In genomic region chr7:158861936-158862704, GRCh38 we compare ENCODE assay signal across 10 cellular contexts. TPM values are rescaled to one million over a fixed set of nuclear protein-coding genes. Genes with fewer than 3 reads are reported as not detected.
DNase-seq lines count a peak whose midpoint lies in the region; ATAC-seq and TF ChIP-seq lines count a peak whose summit lies in the region.
"Had no signal": no experiment of that assay in that cellular context is flagged by ENCODE, and none has a peak within 500 bp of the region (broad histone marks: within the 10 kb centered on the region; RNA-seq: fewer than 3 reads in every experiment).

No MANE protein-coding gene starts in this region.

- no peaks in the 10 kb centered on the region for H3K27me3 ChIP-seq in CD8-positive, alpha-beta T cell (ENCODE audit: insufficient read depth, low read length)
- H3K27me3 ChIP-seq in neural progenitor cell (no peaks in the 10 kb centered on the region), thyroid gland (no peaks in the 10 kb centered on the region), neuronal stem cell (ENCODE audit: control insufficient read depth in 3 of 3, insufficient read depth in 3 of 3, low read depth in 1 of 3, low read length in 3 of 3) (no peaks in the 10 kb centered on the region), smooth muscle cell (ENCODE audit: low read depth) (no peaks in the 10 kb centered on the region)

- H3K4me2 ChIP-seq in neural progenitor cell (no peak overlapping the region), neuronal stem cell (ENCODE audit: insufficient read depth, low read length, poor library complexity, severe bottlenecking) (no peak overlapping the region), smooth muscle cell (no peak overlapping the region)

- no peaks in the 10 kb centered on the region for H3K27me3 Mint-ChIP-seq in CD8-positive, alpha-beta T cell (ENCODE audit: low read depth)
- peaks cover 2% of the 10 kb centered on the region for H3K27me3 Mint-ChIP-seq in neural progenitor cell (ENCODE audit: insufficient read depth, low read depth)

- peaks cover 75% of the 10 kb centered on the region for H3K79me2 ChIP-seq in neural progenitor cell (ENCODE audit: low read depth)
- peaks cover 54% of the 10 kb centered on the region for H3K79me2 ChIP-seq in smooth muscle cell (ENCODE audit: low read depth)

- H3K27ac Mint-ChIP-seq in CD8-positive, alpha-beta T cell, result peak overlapping the region; percentile 37
- peak overlapping the region; percentile 51 for H3K27ac Mint-ChIP-seq in neural progenitor cell

- ATAC-seq in CD8-positive, alpha-beta T cell, result no peak
- ATAC-seq in HG03196 (IDR thresholded peaks at IDR 0.05; ENCODE audit: unreplicated experiment), result no peak

- H3K36me3 ChIP-seq in CD8-positive, alpha-beta T cell (ENCODE audit: insufficient read depth, low read length), result no peaks in the 10 kb centered on the region
- no peaks in the 10 kb centered on the region for H3K36me3 ChIP-seq in HEK293 (ENCODE audit: control insufficient read depth in 2 of 2, insufficient read depth in 1 of 2, low read length in 2 of 2)
- H3K36me3 ChIP-seq in neural progenitor cell, result no peaks in the 10 kb centered on the region
- H3K36me3 ChIP-seq in thyroid gland, result no peaks in the 10 kb centered on the region
- peaks cover 0 to 2% of the 10 kb centered on the region in 2 donors for H3K36me3 ChIP-seq in neuronal stem cell (replicated peaks in 1 of 2; ENCODE audit: control insufficient read depth in 2 of 2, insufficient read depth in 2 of 2, low read length in 2 of 2)
- no peaks in the 10 kb centered on the region for H3K36me3 ChIP-seq in smooth muscle cell (ENCODE audit: low read depth)

- peaks cover 17% of the 10 kb centered on the region for H3K4me1 ChIP-seq in CD8-positive, alpha-beta T cell (ENCODE audit: insufficient read depth, low read length)
- H3K4me1 ChIP-seq in HEK293 (ENCODE audit: control insufficient read depth, insufficient read depth, low read length) (peaks cover 3% of the 10 kb centered on the region; the same call in 1 of the 2 replicates), neural progenitor cell (peaks cover 49% of the 10 kb centered on the region), thyroid gland (peaks cover 19 to 36% of the 10 kb centered on the region in 2 donors), neuronal stem cell (ENCODE audit: control insufficient read depth in 2 of 2, insufficient read depth in 1 of 2, low read depth in 1 of 2, low read length in 2 of 2) (peaks cover 13 to 16% of the 10 kb centered on the region in 2 donors), smooth muscle cell (ENCODE audit: low read depth) (peaks cover 42% of the 10 kb centered on the region)

- CTCF ChIA-PET in CD8-positive, alpha-beta T cell (lab: Charles Lee), result no interaction called here
- CTCF ChIA-PET in HEK293 (lab: Yijun Ruan, JAX), result interaction anchor here (0.7 kb wide), 1 partner anchor 158 kb away, joined by 3 read pairs; the partner anchor contains the start of gene NCAPG2

- TF ChIP-seq CTCF in CD8-positive, alpha-beta T cell (IDR thresholded peaks at IDR 0.05), result no peak
- TF ChIP-seq CTCF in HEK293 (tag by site-specific recombination; IDR thresholded peaks at IDR 0.05) (no peak), choroid plexus epithelial cell (conservative IDR thresholded peaks at IDR 0.05; ENCODE audit: low read depth, low read length) (peak; percentile 10), neural progenitor cell (IDR thresholded peaks at IDR 0.05) (no peak), thyroid gland (IDR thresholded peaks at IDR 0.05) (no peak), smooth muscle cell (IDR thresholded peaks at IDR 0.05; ENCODE audit: borderline replicate concordance, insufficient read depth, poor library complexity, severe bottlenecking) (no peak)

- H3K27ac ChIP-seq in CD8-positive, alpha-beta T cell (ENCODE audit: low read depth, low read length), result no peak overlapping the region
- no peak overlapping the region for H3K27ac ChIP-seq in HEK293 (ENCODE audit: extremely low read depth, low read depth, low read length)
- no peak overlapping the region for H3K27ac ChIP-seq in neural progenitor cell
- no peak overlapping the region for H3K27ac ChIP-seq in thyroid gland
- H3K27ac ChIP-seq in neuronal stem cell (replicated peaks; ENCODE audit: low read length), result no peak overlapping the region
- no peak overlapping the region for H3K27ac ChIP-seq in smooth muscle cell (ENCODE audit: low read depth)

- H3K4me1 Mint-ChIP-seq in CD8-positive, alpha-beta T cell (ENCODE audit: low read depth), result peaks cover 54% of the 10 kb centered on the region
- H3K4me1 Mint-ChIP-seq in neural progenitor cell, result peaks cover 53% of the 10 kb centered on the region

- H2BK12ac ChIP-seq in neuronal stem cell (ENCODE audit: low read length), result no peak overlapping the region

- peaks cover 12% of the 10 kb centered on the region for H3K79me1 ChIP-seq in neuronal stem cell (ENCODE audit: low read depth, low read length)

- no peak overlapping the region for H2BK5ac ChIP-seq in neuronal stem cell (ENCODE audit: low read length)

- H3K36me3 Mint-ChIP-seq in CD8-positive, alpha-beta T cell, result peaks cover 2% of the 10 kb centered on the region
- peaks cover 25% of the 10 kb centered on the region for H3K36me3 Mint-ChIP-seq in neural progenitor cell

- H2BK120ac ChIP-seq in neuronal stem cell (ENCODE audit: low read depth, low read length), result no peak overlapping the region

- POLR2A ChIA-PET in CD8-positive, alpha-beta T cell (lab: Charles Lee), result no interaction called here
- POLR2A ChIA-PET in HEK293 (lab: Yijun Ruan, JAX), result no interaction called here

- no peak overlapping the region for H3K18ac ChIP-seq in neuronal stem cell (ENCODE audit: low read length)

- intact Hi-C loops in CD8-positive, alpha-beta T cell (cut with DNase I, micrococcal nuclease), result no loop called here
- intact Hi-C loops in thyroid gland (cut with DNase I), result no loop called here

- peaks cover 3% of the 10 kb centered on the region for H4K20me1 ChIP-seq in neural progenitor cell (ENCODE audit: low read depth)
- no peaks in the 10 kb centered on the region for H4K20me1 ChIP-seq in smooth muscle cell (ENCODE audit: low read depth)

- no peaks in the 10 kb centered on the region for H3K9me3 Mint-ChIP-seq in CD8-positive, alpha-beta T cell
- H3K9me3 Mint-ChIP-seq in neural progenitor cell, result no peaks in the 10 kb centered on the region

- 81 to 86% methylated on average over 11 of the region's 11 CpGs for WGBS in thyroid gland, 2 donors
- WGBS in neuronal stem cell (ENCODE audit: extremely low coverage in 2 of 2, insufficient read length in 2 of 2, insufficient replicate concordance in 1 of 2), 2 donors, result no CpG with 5 or more reads among the region's 11 CpGs
- WGBS in smooth muscle cell (ENCODE audit: low lambda C conversion rate), result 94% methylated on average over 11 of the region's 11 CpGs

- no peak for TF ChIP-seq POLR2A in thyroid gland (IDR thresholded peaks at IDR 0.05)

- H3F3A ChIP-seq in neural progenitor cell (ENCODE audit: low read depth) (peaks cover 42% of the 10 kb centered on the region), smooth muscle cell (ENCODE audit: low read depth) (peaks cover 4% of the 10 kb centered on the region)

- H3K9me3 ChIP-seq in CD8-positive, alpha-beta T cell (ENCODE audit: low read length), result no peaks in the 10 kb centered on the region
- H3K9me3 ChIP-seq in HEK293 (ENCODE audit: control insufficient read depth, insufficient read depth, low read depth, low read length) (no peaks in the 10 kb centered on the region), neural progenitor cell (ENCODE audit: low read depth) (no peaks in the 10 kb centered on the region), thyroid gland (no peaks in the 10 kb centered on the region), neuronal stem cell (replicated peaks in 1 of 2; ENCODE audit: control insufficient read depth in 2 of 2, insufficient read depth in 1 of 2, low read depth in 1 of 2, low read length in 2 of 2) (no peaks in the 10 kb centered on the region), smooth muscle cell (replicated peaks; ENCODE audit: low read depth) (no peaks in the 10 kb centered on the region)

- no peak overlapping the region for H3K23ac ChIP-seq in neuronal stem cell (ENCODE audit: low read depth, low read length, poor library complexity)

- no peak overlapping the region for H3K4ac ChIP-seq in neuronal stem cell (ENCODE audit: low read length)

- H3K4me3 ChIP-seq in CD8-positive, alpha-beta T cell (ENCODE audit: low read depth, low read length), result no peak overlapping the region
- H3K4me3 ChIP-seq in HEK293 (ENCODE audit: low read depth, low read length) (no peak overlapping the region), choroid plexus epithelial cell (ENCODE audit: low read depth, low read length) (no peak overlapping the region), neural progenitor cell (no peak overlapping the region), thyroid gland (replicated peaks in 1 of 3) (no peak overlapping the region), neuronal stem cell (ENCODE audit: low read length in 2 of 2) (no peak overlapping the region), smooth muscle cell (no peak overlapping the region)

- no peak overlapping the region for H3K14ac ChIP-seq in neuronal stem cell (ENCODE audit: low read length)

- no peak overlapping the region for H3K9ac ChIP-seq in neural progenitor cell
- H3K9ac ChIP-seq in neuronal stem cell (ENCODE audit: low read depth, low read length, poor library complexity), result no peak overlapping the region
- H3K9ac ChIP-seq in smooth muscle cell (ENCODE audit: low read depth), result no peak overlapping the region

- no peak overlapping the region for H2AFZ ChIP-seq in neural progenitor cell (replicated peaks)
- no peak overlapping the region for H2AFZ ChIP-seq in neuronal stem cell (ENCODE audit: low read length)
- no peak overlapping the region for H2AFZ ChIP-seq in smooth muscle cell (ENCODE audit: low read depth)

- H2BK15ac ChIP-seq in neuronal stem cell (ENCODE audit: low read length), result no peak overlapping the region

- no peak overlapping the region for H4K8ac ChIP-seq in neuronal stem cell (ENCODE audit: low read depth, low read length)

- no peak overlapping the region for H4K91ac ChIP-seq in neuronal stem cell (ENCODE audit: low read depth, low read length, poor library complexity)

- DNase-seq in CD8-positive, alpha-beta T cell, result no peak
- no peak for DNase-seq in choroid plexus epithelial cell (ENCODE audit: low read depth)
- no peak for DNase-seq in neural progenitor cell (ENCODE audit: low spot score)
- DNase-seq in thyroid gland, result no peak
- DNase-seq in neuronal stem cell (ENCODE audit: low spot score), result no peak
- no peak for DNase-seq in smooth muscle cell (lab: John Stamatoyannopoulos, UW; ENCODE audit: unreplicated experiment)
- DNase-seq: mesendoderm, SW 1271 had no signal

- H2AK5ac ChIP-seq in neuronal stem cell (ENCODE audit: low read depth, low read length), result no peak overlapping the region

- peak overlapping the region; percentile 88 for H3K4me3 Mint-ChIP-seq in CD8-positive, alpha-beta T cell
- no peak overlapping the region for H3K4me3 Mint-ChIP-seq in neural progenitor cell

RNA-seq across cellular contexts. Expression of gene DYNC2I1, which starts 5.8 kb away (rescaled TPM):
- total RNA-seq in CD8-positive, alpha-beta T cell, result 10 to 100 TPM; 13.0 to 14.2 TPM
- total RNA-seq in neural progenitor cell (ENCODE audit: low replicate concordance) (12.9 and 15.8 TPM in 2 replicates), thyroid gland (10 to 100 TPM; 19.8 to 32.4 (median 28.4) TPM), smooth muscle cell (10.3 and 11.0 TPM in 2 replicates)
- 14.3 TPM for polyA plus RNA-seq in neuronal stem cell (2013, experiment 1 of 2)
- polyA plus RNA-seq in neuronal stem cell (2013, experiment 2 of 2), result 17.2 TPM
- 29.2 and 50.0 TPM in 2 replicates for polyA plus RNA-seq in smooth muscle cell

RNA-seq across cellular contexts. Expression of gene ESYT2, which starts 32.8 kb away (rescaled TPM):
- 10 to 100 TPM; 76.8 to 84.4 TPM for total RNA-seq in CD8-positive, alpha-beta T cell
- 33.4 and 39.3 TPM in 2 replicates for total RNA-seq in neural progenitor cell (ENCODE audit: low replicate concordance)
- total RNA-seq in thyroid gland, result 100 to 1,000 TPM; 102 to 123 (median 116) TPM
- 11.4 TPM for polyA plus RNA-seq in neuronal stem cell (2013, experiment 1 of 2)
- 11.9 TPM for polyA plus RNA-seq in neuronal stem cell (2013, experiment 2 of 2)
- 69.4 and 71.1 TPM in 2 replicates for total RNA-seq in smooth muscle cell
- polyA plus RNA-seq in smooth muscle cell, result 27.9 and 33.8 TPM in 2 replicates
